25 cellular contexts compared by ENCODE assay signal in the genomic region with DNA sequence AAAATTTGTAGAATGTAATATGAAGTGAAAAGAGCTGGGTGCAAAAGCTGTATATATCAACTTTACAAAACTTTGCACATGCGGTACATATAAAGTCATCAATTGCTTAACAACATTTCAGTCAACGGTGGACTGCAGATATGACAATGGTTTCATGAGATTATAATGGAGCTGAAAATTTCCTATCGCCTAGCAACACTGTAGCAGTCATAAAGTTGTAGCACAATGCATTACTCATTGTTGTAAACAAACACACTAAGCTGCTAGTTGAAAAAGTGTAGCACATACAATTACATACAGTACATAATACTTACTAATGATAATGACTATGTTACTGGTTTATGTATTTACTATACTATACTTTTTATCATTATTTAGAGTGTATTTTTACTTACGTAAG.
"Had no signal": no experiment of that assay in that cellular context is flagged by ENCODE, and none has a peak within 500 bp of the region (broad histone marks: within the 10 kb centered on the region; RNA-seq: fewer than 3 reads in every experiment).

No MANE protein-coding gene starts in this region.

- H3K4me1 ChIP-seq: left lung, lower lobe of right lung, stomach, testis, thyroid gland, transverse colon, upper lobe of left lung, vagina had no signal

- H3K4me3 ChIP-seq: left lung, lower lobe of right lung, ovary, skin epidermis, stomach, testis, thyroid gland, transverse colon, upper lobe of left lung, vagina had no signal

- H3K9me3 ChIP-seq: lower lobe of right lung, ovary, stomach, testis, thyroid gland, transverse colon, upper lobe of left lung, vagina had no signal

- DNase-seq: hippocampal formation; kidney glomerular epithelial cell; left cardiac atrium; left lung; lower lobe of right lung; mammary epithelial cell; mesenchymal stem cell; naive thymus-derived CD4-positive, alpha-beta T cell; ovary; right cardiac atrium; stimulated activated CD4-positive, alpha-beta T cell treated with anti-CD3 and anti-CD28 coated beads, Interleukin-12 subunit alpha, Interleukin-12 subunit beta, amount 100 ng/mL, for 4 hours; stimulated activated CD4-positive, alpha-beta T cell treated with anti-CD3 and anti-CD28 coated beads, Interleukin-15, amount 100 ng/mL, for 24 hours; stimulated activated CD4-positive, alpha-beta T cell treated with anti-CD3 and anti-CD28 coated beads, Interleukin-2, amount 100 ng/mL, for 24 hours; stimulated activated CD4-positive, alpha-beta T cell treated with anti-CD3 and anti-CD28 coated beads, Interleukin-4, amount 100 ng/mL, for 1 hour; stimulated activated naive B cell treated with anti-CD40 and anti-IgM and Interleukin-4, amounts not matched to agents 10 μg/mL and 1 μg/mL and 100 μg/mL, for 72 hours; stimulated activated naive CD8-positive, alpha-beta T cell treated with anti-CD3 and anti-CD28 coated beads, Interleukin-15, Interleukin-2, amounts not matched to agents 100 U/mL and 50 U/mL, for 24 hours; stomach; testis; thyroid gland; transverse colon; upper lobe of left lung had no signal

- H3K36me3 ChIP-seq: left lung, lower lobe of right lung, ovary, stomach, thyroid gland, transverse colon, upper lobe of left lung, vagina had no signal

- H3K27ac ChIP-seq: left lung, lower lobe of right lung, ovary, skin epidermis, stomach, testis, thyroid gland, transverse colon, upper lobe of left lung, vagina had no signal

- H3K27me3 ChIP-seq: left lung, ovary, stomach, testis, thyroid gland, transverse colon, upper lobe of left lung, vagina had no signal

- ATAC-seq: left cardiac atrium; left lung; lower lobe of right lung; naive thymus-derived CD4-positive, alpha-beta T cell; natural killer cell treated with Interleukin-12 subunit alpha and Interleukin-12 subunit beta and Interleukin-15 and Interleukin-18, amount 100 ng/mL, for 72 hours; right cardiac atrium; sciatic nerve; stimulated activated naive B cell treated with anti-CD40 and anti-IgM and Interleukin-4, amounts not matched to agents 10 μg/mL and 1 μg/mL and 100 μg/mL, for 72 hours; stimulated activated naive CD8-positive, alpha-beta T cell treated with anti-CD3 and anti-CD28 coated beads, Interleukin-15, Interleukin-2, amounts not matched to agents 100 U/mL and 50 U/mL, for 24 hours had no signal
